In genomic region chr14:67513631-67514108, GRCh38 we compare ENCODE assay signal across 9 cellular contexts. TPM values are rescaled to one million over a fixed set of nuclear protein-coding genes. Genes with fewer than 3 reads are reported as not detected.
DNase-seq lines count a peak whose midpoint lies in the region; ATAC-seq and TF ChIP-seq lines count a peak whose summit lies in the region.
"Had no signal": no experiment of that assay in that cellular context is flagged by ENCODE, and none has a peak within 500 bp of the region (broad histone marks: within the 10 kb centered on the region; RNA-seq: fewer than 3 reads in every experiment).

No MANE protein-coding gene starts in this region.

- H3K27ac ChIP-seq in RWPE2 (ENCODE audit: poor library complexity, severe bottlenecking): no peak overlapping the region
- H3K27ac ChIP-seq in hepatocyte: peak overlapping the region; percentile 87

- peaks cover 2% of the 10 kb centered on the region for H3K79me2 ChIP-seq in hepatocyte

- H3K36me3 ChIP-seq in RWPE2 (ENCODE audit: low read depth): no peaks in the 10 kb centered on the region
- H3K36me3 ChIP-seq in hepatocyte (replicated peaks; ENCODE audit: insufficient read depth, low read depth): no peaks in the 10 kb centered on the region

- 100% methylated on average over 1 of the region's 1 CpG for WGBS in hepatocyte (ENCODE audit: low lambda C conversion rate, missing lambda C conversion rate)

- H3K4me3 ChIP-seq in RWPE2 (ENCODE audit: severe bottlenecking) (no peak overlapping the region), hepatocyte (no peak overlapping the region)

- TF ChIP-seq CTCF in HFFc6 (IDR thresholded peaks at IDR 0.05) (no peak), RWPE2 (IDR thresholded peaks at IDR 0.05; ENCODE audit: poor library complexity, severe bottlenecking) (no peak), hepatocyte (IDR thresholded peaks at IDR 0.05; ENCODE audit: poor library complexity) (no peak), GM20000 (IDR thresholded peaks at IDR 0.05; ENCODE audit: extremely low read depth, missing control alignments) (no peak)

- H3K9me3 Mint-ChIP-seq in HFFc6: no peaks in the 10 kb centered on the region
- no peaks in the 10 kb centered on the region for H3K9me3 Mint-ChIP-seq in stimulated activated effector memory CD8-positive, alpha-beta T cell treated with anti-CD3 and anti-CD28 coated beads, Interleukin-12 subunit alpha, Interleukin-12 subunit beta, amount 100 ng/mL, for 72 hours

- peaks cover 14% of the 10 kb centered on the region for H3K4me1 Mint-ChIP-seq in HFFc6 (ENCODE audit: low read depth)
- H3K4me1 Mint-ChIP-seq in stimulated activated effector memory CD8-positive, alpha-beta T cell treated with anti-CD3 and anti-CD28 coated beads, Interleukin-12 subunit alpha, Interleukin-12 subunit beta, amount 100 ng/mL, for 72 hours: peaks cover 21% of the 10 kb centered on the region

- H3K4me2 ChIP-seq in hepatocyte: peak overlapping the region; percentile 96

- DNase-seq in HFFc6: no peak
- DNase-seq in RWPE2 (ENCODE audit: low spot score): no peak
- DNase-seq in hepatocyte (ENCODE audit: low spot score): peak; percentile 61
- DNase-seq in stimulated activated effector memory CD8-positive, alpha-beta T cell treated with anti-CD3 and anti-CD28 coated beads, Interleukin-12 subunit alpha, Interleukin-12 subunit beta, amount 100 ng/mL, for 72 hours (ENCODE audit: low spot score in 2 of 2): no peak
- DNase-seq in GM20000 (ENCODE audit: low spot score): no peak
- no peak for DNase-seq in stimulated activated CD4-positive, alpha-beta T cell treated with anti-CD3 and anti-CD28 coated beads, Interleukin-4, amount 100 ng/mL, for 1 hour
- no peak for DNase-seq in NCI-H187 treated with DMSO at 0.1 percent for 48 hours (lab: John Stamatoyannopoulos, UW)
- DNase-seq: NCI-H1417 treated with DMSO at 0.1 percent for 48 hours had no signal

- H2AFZ ChIP-seq in hepatocyte: peak overlapping the region; percentile 38

- no peaks in the 10 kb centered on the region for H4K20me1 ChIP-seq in hepatocyte (ENCODE audit: insufficient read depth, poor library complexity, severe bottlenecking)

- H3K27me3 ChIP-seq in RWPE2 (ENCODE audit: insufficient read depth, poor library complexity, severe bottlenecking): no peaks in the 10 kb centered on the region
- peaks cover 11% of the 10 kb centered on the region for H3K27me3 ChIP-seq in hepatocyte

- H3K4me3 Mint-ChIP-seq in HFFc6: peak overlapping the region; percentile 86
- H3K4me3 Mint-ChIP-seq in stimulated activated effector memory CD8-positive, alpha-beta T cell treated with anti-CD3 and anti-CD28 coated beads, Interleukin-12 subunit alpha, Interleukin-12 subunit beta, amount 100 ng/mL, for 72 hours: peak overlapping the region; percentile 81

- no peaks in the 10 kb centered on the region for H3K36me3 Mint-ChIP-seq in HFFc6 (ENCODE audit: low read depth)
- H3K36me3 Mint-ChIP-seq in stimulated activated effector memory CD8-positive, alpha-beta T cell treated with anti-CD3 and anti-CD28 coated beads, Interleukin-12 subunit alpha, Interleukin-12 subunit beta, amount 100 ng/mL, for 72 hours: no peaks in the 10 kb centered on the region

- ATAC-seq in RWPE2 (ENCODE audit: low read depth): peak; percentile 4; the same call in 1 of the 3 replicates
- no peak for ATAC-seq in stimulated activated effector memory CD8-positive, alpha-beta T cell treated with anti-CD3 and anti-CD28 coated beads, Interleukin-12 subunit alpha, Interleukin-12 subunit beta, amount 100 ng/mL, for 72 hours
- ATAC-seq: activated CD4-positive, CD25-positive, alpha-beta regulatory T cell treated with anti-CD3 and anti-CD28 coated beads, Interleukin-2, amount 50 U/mL, for 24 hours had no signal

- H3K4me1 ChIP-seq in RWPE2 (ENCODE audit: insufficient read depth, poor library complexity, severe bottlenecking) (no peaks in the 10 kb centered on the region), hepatocyte (ENCODE audit: insufficient read depth) (peaks cover 22% of the 10 kb centered on the region)

- no peak overlapping the region for H3K27ac Mint-ChIP-seq in HFFc6
- peak overlapping the region; percentile 73 for H3K27ac Mint-ChIP-seq in stimulated activated effector memory CD8-positive, alpha-beta T cell treated with anti-CD3 and anti-CD28 coated beads, Interleukin-12 subunit alpha, Interleukin-12 subunit beta, amount 100 ng/mL, for 72 hours

- peaks cover 33% of the 10 kb centered on the region for H3K27me3 Mint-ChIP-seq in HFFc6 (ENCODE audit: insufficient read depth)

- H3K9me3 ChIP-seq in RWPE2 (ENCODE audit: severe bottlenecking) (no peaks in the 10 kb centered on the region), hepatocyte (ENCODE audit: low read depth) (no peaks in the 10 kb centered on the region)

- H3K9me2 ChIP-seq in hepatocyte (replicated peaks; ENCODE audit: insufficient read depth): no peaks in the 10 kb centered on the region

RNA-seq across cellular contexts. Expression of gene PLEKHH1, which starts 19.4 kb away (rescaled TPM):
- total RNA-seq in HFFc6 (2021; fragmentation: NEBNext Ultra II Directional; extraction: Animal tissue kit (Norgen Biotek cat#: 25700)): under 1 TPM; 0.10 to 0.28 (median 0.19) TPM
- total RNA-seq in hepatocyte: 17.1 and 19.5 TPM in 2 replicates
- polyA plus RNA-seq in hepatocyte: 12.8 and 16.9 TPM in 2 replicates

RNA-seq across cellular contexts. Expression of gene TMEM229B, which starts 25.1 kb away (rescaled TPM):
- total RNA-seq in HFFc6 (2021; fragmentation: NEBNext Ultra II Directional; extraction: Animal tissue kit (Norgen Biotek cat#: 25700)): under 1 TPM; 0.06 to 0.38 (median 0.20) TPM
- 11.7 and 18.3 TPM in 2 replicates for total RNA-seq in hepatocyte
- polyA plus RNA-seq in hepatocyte: 19.8 and 25.6 TPM in 2 replicates

Comparison
In these comparisons a context has a peak if more than half of its experiments do, and no peak if none do; other contexts are left out.
1. RNA of gene PLEKHH1, which starts 19.4 kb away (total RNA-seq): 17.1 to 19.5 TPM in hepatocyte; 0.10 to 0.28 TPM in HFFc6; every median in the first group is over 10 times any median in the second.